Comparison of ENCODE assay signal across 8 cellular contexts in genomic region chr1:161706483-161707347, GRCh38. TPM values are rescaled to one million over a fixed set of nuclear protein-coding genes. Genes with fewer than 3 reads are reported as not detected.
DNase-seq lines count a peak whose midpoint lies in the region; ATAC-seq and TF ChIP-seq lines count a peak whose summit lies in the region.

Gene FCRLA, plus strand, starts transcription at chr1:161707229. Its CDS starts 36 bp downstream, at chr1:161707265.

- H3K36me3 Mint-ChIP-seq in stimulated activated memory B cell treated with anti-CD40 and anti-IgM and Interleukin-4, amounts not matched to agents 10 μg/mL and 1 μg/mL and 100 μg/mL, for 72 hours: peaks cover 21% of the 10 kb centered on the region

- no peak within 1 kb of the TSS for H3K27ac Mint-ChIP-seq in stimulated activated memory B cell treated with anti-CD40 and anti-IgM and Interleukin-4, amounts not matched to agents 10 μg/mL and 1 μg/mL and 100 μg/mL, for 72 hours

- peak; percentile 68 for TF ChIP-seq POLR2A in GM15510 (IDR thresholded peaks at IDR 0.05; ENCODE audit: borderline replicate concordance, extremely low read depth, insufficient read length)

- no peaks in the 10 kb centered on the region for H3K27me3 Mint-ChIP-seq in stimulated activated memory B cell treated with anti-CD40 and anti-IgM and Interleukin-4, amounts not matched to agents 10 μg/mL and 1 μg/mL and 100 μg/mL, for 72 hours

- peak; percentile 99 for DNase-seq in LHCN-M2 (ENCODE audit: low read depth)
- peak; percentile 88 for DNase-seq in dedifferentiated amniotic fluid mesenchymal stem cell (ENCODE audit: extremely low spot score)
- no peak for DNase-seq in NCI-H510A (lab: John Stamatoyannopoulos, UW)
- DNase-seq in activated CD8-positive, alpha-beta memory T cell treated with anti-CD3 and anti-CD28 coated beads, Interleukin-2, amount 50 U/mL, for 4 hours: no peak
- no peak for DNase-seq in GF-D8 (lab: John Stamatoyannopoulos, UW)

- ATAC-seq in GM21737 (IDR thresholded peaks at IDR 0.05; ENCODE audit: unreplicated experiment): peak; percentile 72
- peak; percentile 76 for ATAC-seq in stimulated activated memory B cell treated with anti-CD40 and anti-IgM and Interleukin-4, amounts not matched to agents 10 μg/mL and 1 μg/mL and 100 μg/mL, for 72 hours

- H3K4me3 Mint-ChIP-seq in stimulated activated memory B cell treated with anti-CD40 and anti-IgM and Interleukin-4, amounts not matched to agents 10 μg/mL and 1 μg/mL and 100 μg/mL, for 72 hours: no peak within 1 kb of the TSS

- H3K9me3 Mint-ChIP-seq in stimulated activated memory B cell treated with anti-CD40 and anti-IgM and Interleukin-4, amounts not matched to agents 10 μg/mL and 1 μg/mL and 100 μg/mL, for 72 hours: no peaks in the 10 kb centered on the region

- peaks cover 22% of the 10 kb centered on the region for H3K4me1 Mint-ChIP-seq in stimulated activated memory B cell treated with anti-CD40 and anti-IgM and Interleukin-4, amounts not matched to agents 10 μg/mL and 1 μg/mL and 100 μg/mL, for 72 hours

RNA-seq across cellular contexts. Expression of gene FCRLA, which starts in this region (rescaled TPM):
- total RNA-seq in LHCN-M2 (2014; rRNA removed): 0.51 TPM in 1 of 2 replicates, not detected in the other
- 0.32 TPM for polyA plus RNA-seq in LHCN-M2 (2012)

Comparison
In these comparisons a context has a peak if more than half of its experiments do, and no peak if none do; other contexts are left out.
1. Peak in DNase-seq in LHCN-M2; RNA of the gene not detected or under 1 TPM.